Comparison of ENCODE assay signal across 8 cellular contexts in the genomic region with DNA sequence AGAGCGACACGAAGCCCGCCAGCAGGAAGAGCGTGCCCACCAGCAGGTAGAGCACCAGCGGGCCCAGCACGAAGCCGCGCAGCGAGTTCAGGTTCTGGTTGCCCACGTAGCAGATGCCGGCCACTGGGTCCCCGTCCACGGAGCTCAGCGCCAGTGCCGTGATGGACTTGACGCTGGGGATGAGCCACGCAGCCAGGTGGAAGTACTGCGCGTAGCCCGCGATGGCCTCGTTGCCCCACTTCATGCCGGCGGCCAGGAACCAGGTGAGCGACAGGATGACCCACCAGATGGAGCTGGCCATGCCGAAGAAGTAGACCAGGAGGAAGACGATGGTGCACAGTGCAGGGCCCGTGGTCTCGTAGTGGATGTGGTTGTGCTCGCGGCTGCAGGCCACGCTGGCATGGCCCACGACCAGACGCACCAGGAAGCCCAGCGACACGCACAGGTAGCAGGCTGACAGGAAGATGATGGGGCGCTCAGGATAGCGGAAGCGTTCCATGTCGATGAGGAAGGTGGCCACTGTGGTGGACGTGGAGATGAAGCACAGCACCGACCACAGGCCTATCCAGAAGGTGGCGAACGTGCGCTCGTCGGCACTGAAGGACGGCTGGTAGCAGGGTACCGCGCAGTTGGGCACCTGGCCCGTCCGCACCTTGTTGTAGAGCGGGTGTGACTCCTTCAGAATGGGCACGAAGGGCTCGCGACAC. TPM values are rescaled to one million over a fixed set of nuclear protein-coding genes. Genes with fewer than 3 reads are reported as not detected.
DNase-seq lines count a peak whose midpoint lies in the region; ATAC-seq and TF ChIP-seq lines count a peak whose summit lies in the region.

No MANE protein-coding gene starts in this region.

- TF ChIP-seq CTCF in HFF-Myc (IDR thresholded peaks at IDR 0.05; ENCODE audit: low read depth, low read length, missing control alignments) (peak; percentile 21), ascending aorta (IDR thresholded peaks at IDR 0.05) (peak in 2 of 3 experiments; percentile 13 to 23), smooth muscle cell (IDR thresholded peaks at IDR 0.05; ENCODE audit: borderline replicate concordance, insufficient read depth, poor library complexity, severe bottlenecking) (no peak)

- H3K36me3 ChIP-seq in ACC112 (ENCODE audit: insufficient read depth, low read length) (no peaks in the 10 kb centered on the region), ascending aorta (peaks cover 0 to 5% of the 10 kb centered on the region in 2 donors), smooth muscle cell (ENCODE audit: low read depth) (no peaks in the 10 kb centered on the region)

- 51% methylated on average over 56 of the region's 56 CpGs for WGBS in smooth muscle cell (ENCODE audit: low lambda C conversion rate)

- no peak for ATAC-seq in HG03521 (IDR thresholded peaks at IDR 0.05; ENCODE audit: unreplicated experiment)

- H3F3A ChIP-seq in smooth muscle cell (ENCODE audit: low read depth), result no peaks in the 10 kb centered on the region

- H3K9me3 ChIP-seq in ascending aorta (no peaks in the 10 kb centered on the region), smooth muscle cell (replicated peaks; ENCODE audit: low read depth) (no peaks in the 10 kb centered on the region)

- intact Hi-C loops in ascending aorta (cut with DNase I), result loop anchor here (5.0 kb wide), 2 partner anchors 275 to 485 kb away; no protein-coding TSS in a partner anchor

- H3K4me1 ChIP-seq in ACC112 (ENCODE audit: control insufficient read depth, insufficient read depth, low read length, unreplicated experiment) (no peaks in the 10 kb centered on the region), ascending aorta (peaks cover 8 to 9% of the 10 kb centered on the region in 2 donors), smooth muscle cell (ENCODE audit: low read depth) (peaks cover 26% of the 10 kb centered on the region)

- H3K27ac ChIP-seq in ACC112 (ENCODE audit: low read depth, low read length) (no peak overlapping the region), ascending aorta (peak overlapping the region in 1 of 2 donors; percentile 65), smooth muscle cell (ENCODE audit: low read depth) (no peak overlapping the region)

- no peak overlapping the region for H3K9ac ChIP-seq in smooth muscle cell (ENCODE audit: low read depth)

- peak overlapping the region; percentile 100 for H3K4me2 ChIP-seq in smooth muscle cell

- H3K27me3 ChIP-seq in ACC112 (ENCODE audit: insufficient read depth, low read length) (no peaks in the 10 kb centered on the region), ascending aorta (no peaks in the 10 kb centered on the region), smooth muscle cell (ENCODE audit: low read depth) (peaks cover 63% of the 10 kb centered on the region)

- DNase-seq in HFF-Myc (ENCODE audit: extremely low read depth, low read depth), result no peak
- no peak for DNase-seq in ascending aorta (ENCODE audit: low spot score in 2 of 2)
- DNase-seq in iPS-NIHi7 (ENCODE audit: extremely low spot score), result peak; percentile 43
- DNase-seq in smooth muscle cell (lab: John Stamatoyannopoulos, UW; ENCODE audit: unreplicated experiment), result no peak
- no peak for DNase-seq in NCI-H446 treated with DMSO at 0.1 percent for 48 hours (lab: John Stamatoyannopoulos, UW)
- DNase-seq in MV-4-11 (lab: John Stamatoyannopoulos, UW), result no peak

- no peaks in the 10 kb centered on the region for H4K20me1 ChIP-seq in smooth muscle cell (ENCODE audit: low read depth)

- H3K79me2 ChIP-seq in ACC112 (ENCODE audit: control insufficient read depth, insufficient read depth, low read length, unreplicated experiment) (no peaks in the 10 kb centered on the region), smooth muscle cell (ENCODE audit: low read depth) (no peaks in the 10 kb centered on the region)

- H2AFZ ChIP-seq in ACC112 (ENCODE audit: low read length, unreplicated experiment) (peak overlapping the region; percentile 26), smooth muscle cell (ENCODE audit: low read depth) (no peak overlapping the region)

- H3K4me3 ChIP-seq in ACC112 (ENCODE audit: low read depth, low read length) (peak overlapping the region; percentile 74), HFF-Myc (replicated peaks; ENCODE audit: low read depth, low read length) (peak overlapping the region; percentile 64), ascending aorta (peak overlapping the region; percentile 75 to 83), smooth muscle cell (peak overlapping the region; percentile 77)

RNA-seq across cellular contexts. Expression of a gene that starts 2.1 kb away (rescaled TPM):
- total RNA-seq in ascending aorta (6.9 TPM), smooth muscle cell (0.67 and 1.4 TPM in 2 replicates)
- 0.09 and 0.60 TPM in 2 replicates for polyA plus RNA-seq in smooth muscle cell

RNA-seq across cellular contexts. Expression of a gene that starts 56.2 kb away (rescaled TPM):
- total RNA-seq in ascending aorta, result 12.3 TPM
- total RNA-seq in smooth muscle cell, result 8.8 and 15.1 TPM in 2 replicates
- 7.2 and 9.6 TPM in 2 replicates for polyA plus RNA-seq in smooth muscle cell
